In the genomic region with DNA sequence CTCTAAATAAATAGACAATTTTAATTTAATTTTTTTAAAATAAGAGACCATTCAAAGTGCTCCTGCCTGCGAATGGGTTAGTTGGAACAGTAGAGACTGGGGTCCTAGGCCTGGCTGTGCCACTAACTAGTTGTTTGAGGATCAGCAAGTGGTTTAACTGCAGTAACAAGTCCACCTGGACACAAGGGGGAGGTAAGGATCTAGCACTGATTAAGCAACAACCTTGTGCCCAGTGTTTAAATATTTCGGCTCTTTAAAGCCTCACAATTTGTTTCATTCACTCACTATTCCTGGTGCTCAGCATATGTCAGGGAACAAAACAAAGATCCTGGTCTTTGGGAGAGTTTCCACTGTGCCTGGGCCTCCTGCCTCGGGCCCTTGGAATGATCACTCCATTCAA, we compare ENCODE assay signal across 1 cellular context.
TF ChIP-seq lines count a peak whose summit lies in the region.

No MANE protein-coding gene starts in this region.

TF ChIP-seq in H1, 55 proteins besides CTCF, POLR2A, EP300 and RAD21:
- TF ChIP-seq POU5F1 (IDR thresholded peaks at IDR 0.05; ENCODE audit: low read depth, low read length), result no peak
- peak; percentile 48; the same call in 1 of the 2 replicates for TF ChIP-seq CEBPB (IDR thresholded peaks at IDR 0.05; ENCODE audit: low read depth, low read length)
